Comparison of ENCODE assay signal across 17 cellular contexts in the genomic region with DNA sequence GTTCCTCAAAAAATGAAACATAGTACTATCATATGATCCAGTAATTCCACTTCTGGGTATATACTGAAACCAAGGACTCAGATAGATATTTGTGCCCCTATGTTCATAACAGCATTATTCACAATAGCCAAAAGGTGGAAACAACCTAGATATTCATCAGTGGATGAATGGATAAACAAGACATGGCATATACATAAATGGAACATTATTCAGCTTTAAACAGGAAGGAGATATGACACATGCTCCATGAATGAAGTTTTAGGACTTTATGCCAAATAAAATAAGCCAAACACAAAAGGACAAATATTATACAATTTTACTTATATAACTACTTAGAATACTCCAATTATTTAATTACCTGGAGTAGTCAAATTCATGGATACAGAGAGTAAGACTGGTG. TPM values are rescaled to one million over a fixed set of nuclear protein-coding genes. Genes with fewer than 3 reads are reported as not detected.
A peak's percentile ranks its signal among the peaks of the same experiment; 100 is the strongest.
DNase-seq lines count a peak whose midpoint lies in the region; ATAC-seq, FAIRE-seq and TF ChIP-seq lines count a peak whose summit lies in the region.
"Had no signal": no experiment of that assay in that cellular context is flagged by ENCODE, and none has a peak within 500 bp of the region (broad histone marks: within the 10 kb centered on the region; RNA-seq: fewer than 3 reads in every experiment).

No MANE protein-coding gene starts in this region.

- DNase-seq in EL (peak; percentile 49), SK-MEL-5 (ENCODE audit: low read depth, low spot score) (peak; percentile 37), endothelial cell of umbilical vein (ENCODE audit: low read depth, low spot score) (peak; percentile 89)
- DNase-seq in activated CD8-positive, alpha-beta memory T cell treated with anti-CD3 and anti-CD28 coated beads for 24 hours: no peak
- DNase-seq: CD8-positive, alpha-beta T cell; H7; Kasumi-1; NCI-H1105; NCI-H1694 treated with DMSO at 0.1 percent for 48 hours; NCI-H226; NCI-H524 treated with DMSO at 0.1 percent for 48 hours; SHP77 had no signal

- H3K4me3 ChIP-seq in endothelial cell of umbilical vein (replicated peaks in 1 of 3; ENCODE audit: insufficient read depth in 1 of 3, low read depth in 1 of 3, low read length in 3 of 3) (peak overlapping the region in 1 of 3 experiments; percentile 38), skeletal muscle satellite cell (ENCODE audit: low read length) (no peak overlapping the region)

- dilution Hi-C loops in endothelial cell of umbilical vein (cut with MboI; ENCODE audit: extremely low pct_ligation_motif_present, low sequenced_read_pairs): no loop called here

- peaks cover 5% of the 10 kb centered on the region for H3K79me2 ChIP-seq in endothelial cell of umbilical vein (ENCODE audit: control insufficient read depth, insufficient read depth, low read length)

- POLR2A ChIA-PET in endothelial cell of umbilical vein (lab: Charles Lee): no interaction called here

- in situ Hi-C loops in SK-MEL-5 (cut with HindIII; ENCODE audit: low pct_unique_long_range_greater_than_20kb, low sequenced_read_pairs): no loop called here

- no peak overlapping the region for H2AFZ ChIP-seq in endothelial cell of umbilical vein (ENCODE audit: low read depth, low read length)

- no peaks in the 10 kb centered on the region for H3K9me1 ChIP-seq in endothelial cell of umbilical vein (replicated peaks; ENCODE audit: control insufficient read depth, extremely low read depth, insufficient read depth, low read length)

- peak overlapping the region; percentile 93 for H3K4me2 ChIP-seq in endothelial cell of umbilical vein (ENCODE audit: insufficient read depth, low read length)
- peak overlapping the region; percentile 33 for H3K4me2 ChIP-seq in skeletal muscle satellite cell (ENCODE audit: low read length)

- TF ChIP-seq POLR2A in endothelial cell of umbilical vein (IDR thresholded peaks at IDR 0.05; ENCODE audit: low read depth, low read length): peak; percentile 55

- no peak for TF ChIP-seq CTCF in endothelial cell of umbilical vein (IDR thresholded peaks at IDR 0.05; ENCODE audit: extremely low read depth in 1 of 2, insufficient read depth in 1 of 2, low read depth in 1 of 2, low read length in 2 of 2)

- H3K9me3 ChIP-seq in endothelial cell of umbilical vein (replicated peaks; ENCODE audit: control insufficient read depth, insufficient read depth, low read length): no peaks in the 10 kb centered on the region
- no peaks in the 10 kb centered on the region for H3K9me3 ChIP-seq in skeletal muscle satellite cell (replicated peaks; ENCODE audit: low read length)

- CTCF ChIA-PET in endothelial cell of umbilical vein (lab: Charles Lee): interaction anchor here (1.1 to 2.7 kb wide), 6 partner anchors 11 to 250 kb away, joined by 3 to 11 read pairs (median 4); no protein-coding TSS in a partner anchor

- peak overlapping the region; percentile 87 for H3K27ac ChIP-seq in endothelial cell of umbilical vein (ENCODE audit: insufficient read depth, low read depth, low read length)

- H3K36me3 ChIP-seq in endothelial cell of umbilical vein (ENCODE audit: control insufficient read depth in 2 of 2, extremely low read depth in 1 of 2, insufficient read depth in 2 of 2, low read length in 2 of 2) (no peaks in the 10 kb centered on the region), skeletal muscle satellite cell (ENCODE audit: insufficient read depth, low read length) (no peaks in the 10 kb centered on the region)

- peaks cover 92% of the 10 kb centered on the region for H3K4me1 ChIP-seq in endothelial cell of umbilical vein (ENCODE audit: control insufficient read depth, extremely low read depth, insufficient read depth, low read length)
- H3K4me1 ChIP-seq in skeletal muscle satellite cell (ENCODE audit: control insufficient read depth, insufficient read depth, low read length): peaks cover 64% of the 10 kb centered on the region

- no peak for ATAC-seq in GM18858 (IDR thresholded peaks at IDR 0.05; ENCODE audit: unreplicated experiment)
- ATAC-seq in HG03342 (IDR thresholded peaks at IDR 0.05; ENCODE audit: unreplicated experiment): no peak
- ATAC-seq: CD8-positive, alpha-beta T cell had no signal

- intact Hi-C loops in endothelial cell of umbilical vein (cut with micrococcal nuclease): loop anchor here (1.0 to 5.0 kb wide), 4 partner anchors 8 to 239 kb away; partner anchors contain the start of gene PLCB1

- no TSS peak for BruUV-seq in endothelial cell of umbilical vein (replicated peaks; lab: Mats Ljungman, UMichigan)

- peak overlapping the region; percentile 67 for H3K9ac ChIP-seq in endothelial cell of umbilical vein (replicated peaks; ENCODE audit: extremely low read depth, insufficient read depth, low read length)
- H3K9ac ChIP-seq in skeletal muscle satellite cell (ENCODE audit: low read depth, low read length): no peak overlapping the region

- FAIRE-seq in endothelial cell of umbilical vein (lab: Jason Lieb, UNC): peak; percentile 26
- FAIRE-seq: GM19239, RCC 7860 had no signal

- no peaks in the 10 kb centered on the region for H4K20me1 ChIP-seq in endothelial cell of umbilical vein (replicated peaks; ENCODE audit: control insufficient read depth, extremely low read depth, insufficient read depth, low read length)

- no peaks in the 10 kb centered on the region for H3K27me3 ChIP-seq in endothelial cell of umbilical vein (ENCODE audit: control insufficient read depth in 2 of 2, insufficient read depth in 2 of 2, low read length in 2 of 2)
- H3K27me3 ChIP-seq in skeletal muscle satellite cell (ENCODE audit: control insufficient read depth, insufficient read depth, low read length): no peaks in the 10 kb centered on the region

TF ChIP-seq in endothelial cell of umbilical vein, 7 proteins besides CTCF, POLR2A, EP300 and RAD21:
- TF ChIP-seq JUN (IDR thresholded peaks at IDR 0.05; ENCODE audit: borderline replicate concordance, insufficient read depth, insufficient read length, low read depth) (peak; percentile 97), FOS (IDR thresholded peaks at IDR 0.05; ENCODE audit: borderline replicate concordance, insufficient read depth, low read length) (peak; percentile 82), MAX (IDR thresholded peaks at IDR 0.05; ENCODE audit: insufficient read depth, insufficient read length) (no peak), GATA2 (IDR thresholded peaks at IDR 0.05; ENCODE audit: insufficient read depth, insufficient read length, low read depth, low read length) (peak; percentile 92), POLR2AphosphoS5 (IDR thresholded peaks at IDR 0.05; ENCODE audit: insufficient read depth, low read depth, low read length) (peak; percentile 59), MYC (IDR thresholded peaks at IDR 0.05; ENCODE audit: low read depth, low read length) (no peak), EZH2 (IDR thresholded peaks at IDR 0.05; ENCODE audit: borderline replicate concordance, low read depth, low read length, severe bottlenecking) (no peak)

RNA-seq across cellular contexts. Expression of gene PLCB1, which starts 16.4 kb away (rescaled TPM):
- total RNA-seq in SK-MEL-5 (2014; rRNA removed; shearing (Covaris generic)): 14.9 and 19.7 TPM in 2 replicates
- polyA plus RNA-seq in SK-MEL-5 (2015; cell fraction: cytosol; rRNA removed): 10.7 and 17.1 TPM in 2 replicates
- polyA plus RNA-seq in SK-MEL-5 (2015; cell fraction: nucleus; rRNA removed): 9.3 and 11.3 TPM in 2 replicates
- 38.6 and 53.4 TPM in 2 replicates for total RNA-seq in endothelial cell of umbilical vein
- polyA plus RNA-seq in endothelial cell of umbilical vein: 5.7 and 10.2 TPM in 2 replicates
- polyA plus RNA-seq in endothelial cell of umbilical vein (2011; cell fraction: cytosol; rRNA removed): 11.0 and 11.4 TPM in 2 replicates
- 24.3 and 27.6 TPM in 2 replicates for polyA plus RNA-seq in endothelial cell of umbilical vein (2011; cell fraction: nucleus; rRNA removed)
- polyA plus RNA-seq in endothelial cell of umbilical vein (2012): 13.4 and 15.1 TPM in 2 replicates
- polyA minus RNA-seq in endothelial cell of umbilical vein: 50.0 and 58.0 TPM in 2 replicates
- 0.61 TPM for polyA minus RNA-seq in endothelial cell of umbilical vein (2011; cell fraction: cytosol; rRNA and poly(A)+ RNA removed)
- 229 and 237 TPM in 2 replicates for polyA minus RNA-seq in endothelial cell of umbilical vein (2011; cell fraction: nucleus; rRNA and poly(A)+ RNA removed)
- 14.0 and 16.7 TPM in 2 replicates for total RNA-seq in skeletal muscle satellite cell (2012; rRNA removed)
